In the genomic region with DNA sequence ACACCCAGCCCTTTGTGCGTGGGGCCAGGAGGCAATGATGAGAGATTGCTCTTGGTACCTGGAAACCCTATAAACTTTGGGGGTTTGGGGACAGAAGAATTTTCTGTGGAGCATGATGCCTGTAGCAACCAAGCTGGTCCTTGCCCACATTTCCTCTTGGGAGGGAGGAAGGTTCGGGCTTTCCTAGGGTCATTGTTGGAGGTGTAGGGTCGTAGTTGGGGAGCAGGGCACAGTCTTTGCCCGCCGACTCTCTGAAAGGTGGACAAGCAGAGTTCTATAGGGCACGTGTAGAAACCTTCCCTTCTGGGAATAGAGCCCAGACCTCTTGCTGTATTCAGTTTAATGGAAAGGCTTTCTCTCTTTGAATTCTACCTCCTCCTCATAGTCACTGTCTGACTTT, we compare ENCODE assay signal across 1 cellular context.
TF ChIP-seq lines count a peak whose summit lies in the region.

No MANE protein-coding gene starts in this region.

TF ChIP-seq in SK-N-SH treated with all-trans-retinoic acid at 6 μM for 48 hours, 23 proteins besides CTCF, POLR2A, EP300 and RAD21 (continued from another document):
- TF ChIP-seq, protein P1, sequence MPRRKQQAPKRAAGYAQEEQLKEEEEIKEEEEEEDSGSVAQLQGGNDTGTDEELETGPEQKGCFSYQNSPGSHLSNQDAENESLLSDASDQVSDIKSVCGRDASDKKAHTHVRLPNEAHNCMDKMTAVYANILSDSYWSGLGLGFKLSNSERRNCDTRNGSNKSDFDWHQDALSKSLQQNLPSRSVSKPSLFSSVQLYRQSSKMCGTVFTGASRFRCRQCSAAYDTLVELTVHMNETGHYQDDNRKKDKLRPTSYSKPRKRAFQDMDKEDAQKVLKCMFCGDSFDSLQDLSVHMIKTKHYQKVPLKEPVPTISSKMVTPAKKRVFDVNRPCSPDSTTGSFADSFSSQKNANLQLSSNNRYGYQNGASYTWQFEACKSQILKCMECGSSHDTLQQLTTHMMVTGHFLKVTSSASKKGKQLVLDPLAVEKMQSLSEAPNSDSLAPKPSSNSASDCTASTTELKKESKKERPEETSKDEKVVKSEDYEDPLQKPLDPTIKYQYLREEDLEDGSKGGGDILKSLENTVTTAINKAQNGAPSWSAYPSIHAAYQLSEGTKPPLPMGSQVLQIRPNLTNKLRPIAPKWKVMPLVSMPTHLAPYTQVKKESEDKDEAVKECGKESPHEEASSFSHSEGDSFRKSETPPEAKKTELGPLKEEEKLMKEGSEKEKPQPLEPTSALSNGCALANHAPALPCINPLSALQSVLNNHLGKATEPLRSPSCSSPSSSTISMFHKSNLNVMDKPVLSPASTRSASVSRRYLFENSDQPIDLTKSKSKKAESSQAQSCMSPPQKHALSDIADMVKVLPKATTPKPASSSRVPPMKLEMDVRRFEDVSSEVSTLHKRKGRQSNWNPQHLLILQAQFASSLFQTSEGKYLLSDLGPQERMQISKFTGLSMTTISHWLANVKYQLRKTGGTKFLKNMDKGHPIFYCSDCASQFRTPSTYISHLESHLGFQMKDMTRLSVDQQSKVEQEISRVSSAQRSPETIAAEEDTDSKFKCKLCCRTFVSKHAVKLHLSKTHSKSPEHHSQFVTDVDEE (CRISPR knock-in tag; IDR thresholded peaks at IDR 0.05): no peak
- TF ChIP-seq PPARA (CRISPR knock-in tag; IDR thresholded peaks at IDR 0.05; ENCODE audit: borderline replicate concordance) (no peak), BACH2 (CRISPR knock-in tag; IDR thresholded peaks at IDR 0.05; ENCODE audit: borderline replicate concordance) (no peak), ARNTL (CRISPR knock-in tag; IDR thresholded peaks at IDR 0.05; ENCODE audit: borderline replicate concordance, low read depth) (no peak), SNAI2 (CRISPR knock-in tag; IDR thresholded peaks at IDR 0.05) (no peak), RARB (CRISPR knock-in tag; IDR thresholded peaks at IDR 0.05) (no peak)
- TF ChIP-seq, protein P2, sequence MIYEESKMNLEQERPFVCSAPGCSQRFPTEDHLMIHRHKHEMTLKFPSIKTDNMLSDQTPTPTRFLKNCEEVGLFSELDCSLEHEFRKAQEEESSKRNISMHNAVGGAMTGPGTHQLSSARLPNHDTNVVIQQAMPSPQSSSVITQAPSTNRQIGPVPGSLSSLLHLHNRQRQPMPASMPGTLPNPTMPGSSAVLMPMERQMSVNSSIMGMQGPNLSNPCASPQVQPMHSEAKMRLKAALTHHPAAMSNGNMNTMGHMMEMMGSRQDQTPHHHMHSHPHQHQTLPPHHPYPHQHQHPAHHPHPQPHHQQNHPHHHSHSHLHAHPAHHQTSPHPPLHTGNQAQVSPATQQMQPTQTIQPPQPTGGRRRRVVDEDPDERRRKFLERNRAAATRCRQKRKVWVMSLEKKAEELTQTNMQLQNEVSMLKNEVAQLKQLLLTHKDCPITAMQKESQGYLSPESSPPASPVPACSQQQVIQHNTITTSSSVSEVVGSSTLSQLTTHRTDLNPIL (CRISPR knock-in tag; IDR thresholded peaks at IDR 0.05; ENCODE audit: low read depth): no peak
